Comparison of ENCODE assay signal across 8 cellular contexts in the genomic region with DNA sequence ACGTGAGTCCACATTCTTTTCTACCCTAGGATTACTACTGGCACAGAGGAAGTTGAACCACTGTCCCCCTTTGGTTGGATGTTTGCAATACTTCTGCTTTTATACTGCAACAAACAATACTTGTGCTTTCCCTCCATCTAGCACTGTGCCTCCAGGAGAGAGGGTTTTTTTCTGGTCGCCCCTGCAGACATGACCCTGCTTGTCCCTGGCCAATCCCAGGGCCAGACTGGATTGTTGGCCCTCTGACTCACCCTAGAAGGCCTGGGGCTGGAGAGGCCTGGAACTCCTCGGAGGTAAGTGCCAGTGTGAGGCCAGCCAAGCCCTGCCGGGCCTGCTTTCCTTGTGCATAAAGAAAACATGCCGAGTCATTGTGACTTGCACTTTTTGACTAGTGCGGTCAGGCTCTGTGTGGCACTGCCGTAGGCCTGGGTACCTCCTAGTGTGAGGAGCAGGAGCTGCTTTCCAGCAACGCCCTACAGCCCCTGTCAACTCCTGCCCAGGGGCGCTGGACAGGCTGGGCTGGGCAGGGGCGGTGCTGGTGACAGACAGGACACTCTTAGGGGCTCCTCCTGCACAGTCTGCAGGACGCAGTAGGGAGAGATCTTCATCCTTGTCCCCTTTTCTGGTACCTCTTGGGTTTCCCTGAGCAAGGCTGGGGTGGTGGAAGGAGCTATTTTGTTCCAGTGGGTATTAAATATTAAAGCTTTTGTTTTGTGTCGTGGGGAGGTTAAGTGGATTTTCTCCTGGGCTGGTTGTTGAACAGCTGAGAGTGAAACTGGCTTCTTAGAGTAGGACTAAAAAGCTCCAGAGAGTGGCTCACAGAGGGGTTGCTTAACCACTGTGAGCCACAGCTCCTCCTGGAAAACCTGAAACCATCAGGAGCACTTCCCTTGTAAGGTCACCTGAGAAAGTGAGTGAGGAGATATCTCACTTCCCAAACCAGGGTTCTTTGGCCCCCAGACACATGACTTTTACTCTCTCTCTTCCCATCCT. TPM values are rescaled to one million over a fixed set of nuclear protein-coding genes. Genes with fewer than 3 reads are reported as not detected.
A peak's percentile ranks its signal among the peaks of the same experiment; 100 is the strongest.
DNase-seq lines count a peak whose midpoint lies in the region; ATAC-seq and TF ChIP-seq lines count a peak whose summit lies in the region.

No MANE protein-coding gene starts in this region.

- H3K4me1 ChIP-seq in cardiac muscle cell (ENCODE audit: low read depth), result peaks cover 9% of the 10 kb centered on the region
- peaks cover 15% of the 10 kb centered on the region for H3K4me1 ChIP-seq in osteoblast (ENCODE audit: insufficient read depth, low read length)

- peak overlapping the region; percentile 90 for H3K27ac ChIP-seq in cardiac muscle cell
- peak overlapping the region; percentile 90 for H3K27ac ChIP-seq in osteoblast (ENCODE audit: low read depth, low read length)

- TF ChIP-seq CTCF in cardiac muscle cell (IDR thresholded peaks at IDR 0.05; ENCODE audit: low read depth, low read length) (peak; percentile 6), osteoblast (IDR thresholded peaks at IDR 0.05; ENCODE audit: extremely low read depth, low read depth, low read length) (no peak)

- no peaks in the 10 kb centered on the region for H3K36me3 Mint-ChIP-seq in activated naive CD8-positive, alpha-beta T cell treated with anti-CD3 and anti-CD28 coated beads, Interleukin-2, amount 50 U/mL, for 24 hours (ENCODE audit: low read depth)

- no peaks in the 10 kb centered on the region for H3K9me3 ChIP-seq in cardiac muscle cell (ENCODE audit: low read depth)
- H3K9me3 ChIP-seq in osteoblast (ENCODE audit: low read depth, low read length), result no peaks in the 10 kb centered on the region

- ATAC-seq in HG03097 (IDR thresholded peaks at IDR 0.05; ENCODE audit: low FRiP score, unreplicated experiment) (peak; percentile 51), GM18517 (IDR thresholded peaks at IDR 0.05; ENCODE audit: unreplicated experiment) (no peak)
- ATAC-seq in activated naive CD8-positive, alpha-beta T cell treated with anti-CD3 and anti-CD28 coated beads, Interleukin-2, amount 50 U/mL, for 24 hours, result peak; percentile 68

- H2AFZ ChIP-seq in osteoblast (ENCODE audit: low read length), result peak overlapping the region; percentile 47

- peak overlapping the region; percentile 20 for H3K4me2 ChIP-seq in osteoblast (ENCODE audit: insufficient read depth, low read length)

- H3K4me3 Mint-ChIP-seq in activated naive CD8-positive, alpha-beta T cell treated with anti-CD3 and anti-CD28 coated beads, Interleukin-2, amount 50 U/mL, for 24 hours, result no peak overlapping the region

- peaks cover 18% of the 10 kb centered on the region for H3K4me1 Mint-ChIP-seq in activated naive CD8-positive, alpha-beta T cell treated with anti-CD3 and anti-CD28 coated beads, Interleukin-2, amount 50 U/mL, for 24 hours

- H3K9me3 Mint-ChIP-seq in activated naive CD8-positive, alpha-beta T cell treated with anti-CD3 and anti-CD28 coated beads, Interleukin-2, amount 50 U/mL, for 24 hours, result no peaks in the 10 kb centered on the region

- peak overlapping the region; percentile 73 for H3K27ac Mint-ChIP-seq in activated naive CD8-positive, alpha-beta T cell treated with anti-CD3 and anti-CD28 coated beads, Interleukin-2, amount 50 U/mL, for 24 hours

- DNase-seq in NCI-H526 (lab: John Stamatoyannopoulos, UW) (peak; percentile 29 to 80), NCI-H526 treated with DMSO at 0.1 percent for 48 hours (lab: John Stamatoyannopoulos, UW) (no peak), NCI-H510A treated with DMSO at 0.1 percent for 48 hours (lab: John Stamatoyannopoulos, UW) (peak; percentile 68), cardiac muscle cell (ENCODE audit: low read depth in 1 of 2, low spot score in 1 of 2) (peak; percentile 94 to 96), osteoblast (ENCODE audit: insufficient read length, low spot score, missing footprints) (peak; percentile 97)
- DNase-seq in activated naive CD8-positive, alpha-beta T cell treated with anti-CD3 and anti-CD28 coated beads, Interleukin-2, amount 50 U/mL, for 24 hours, result no peak

- H4K20me1 ChIP-seq in osteoblast (ENCODE audit: insufficient read depth, low read length), result no peaks in the 10 kb centered on the region

- H3K27me3 ChIP-seq in cardiac muscle cell (no peaks in the 10 kb centered on the region), osteoblast (ENCODE audit: insufficient read depth, low read length) (no peaks in the 10 kb centered on the region)

- H3K79me2 ChIP-seq in osteoblast (ENCODE audit: insufficient read depth, low read length), result no peaks in the 10 kb centered on the region

- H3K36me3 ChIP-seq in cardiac muscle cell, result no peaks in the 10 kb centered on the region
- no peaks in the 10 kb centered on the region for H3K36me3 ChIP-seq in osteoblast (ENCODE audit: insufficient read depth, low read length)

- peaks cover 2% of the 10 kb centered on the region for H3K27me3 Mint-ChIP-seq in activated naive CD8-positive, alpha-beta T cell treated with anti-CD3 and anti-CD28 coated beads, Interleukin-2, amount 50 U/mL, for 24 hours

- H3K4me3 ChIP-seq in cardiac muscle cell (no peak overlapping the region), osteoblast (ENCODE audit: insufficient read depth, low read length) (no peak overlapping the region)

RNA-seq across cellular contexts. Expression of a gene that starts 14.4 kb away (rescaled TPM):
- 112 and 119 TPM in 2 replicates for total RNA-seq in cardiac muscle cell
- polyA plus RNA-seq in cardiac muscle cell, result 70.9 and 73.6 TPM in 2 replicates
- total RNA-seq in osteoblast, result 413 and 453 TPM in 2 replicates

Comparison
In these comparisons a context has a peak if more than half of its experiments do, and no peak if none do; other contexts are left out.
1. DNase-seq: peak in NCI-H526 (2 of 2), NCI-H510A treated with DMSO at 0.1 percent for 48 hours (single experiment), cardiac muscle cell (2 of 2) and osteoblast (single experiment); none in NCI-H526 treated with DMSO at 0.1 percent for 48 hours (single experiment) and activated naive CD8-positive, alpha-beta T cell treated with anti-CD3 and anti-CD28 coated beads, Interleukin-2, amount 50 U/mL, for 24 hours (single experiment).